Comparison of ENCODE assay signal across 9 cellular contexts in genomic region chr5:176365663-176366574, GRCh38. TPM values are rescaled to one million over a fixed set of nuclear protein-coding genes. Genes with fewer than 3 reads are reported as not detected.
DNase-seq lines count a peak whose midpoint lies in the region; ATAC-seq and TF ChIP-seq lines count a peak whose summit lies in the region.
"Had no signal": no experiment of that assay in that cellular context is flagged by ENCODE, and none has a peak within 500 bp of the region (broad histone marks: within the 10 kb centered on the region; RNA-seq: fewer than 3 reads in every experiment).

No MANE protein-coding gene starts in this region.

- H3K27me3 Mint-ChIP-seq in activated naive CD4-positive, alpha-beta T cell treated with anti-CD3 and anti-CD28 coated beads, Interleukin-2, amount 50 U/mL, for 24 hours, result no peaks in the 10 kb centered on the region

- peak in 1 of 2 donors; percentile 11 for TF ChIP-seq POLR2A in heart left ventricle (IDR thresholded peaks at IDR 0.05)
- no peak for TF ChIP-seq POLR2A in ovary (IDR thresholded peaks at IDR 0.05)

- H3K4me3 ChIP-seq in HUES6 (ENCODE audit: low read depth, low read length) (peak overlapping the region; percentile 83), heart left ventricle (peak overlapping the region; percentile 38 to 96 (median 82)), ovary (peak overlapping the region; percentile 68)

- intact Hi-C loops in heart left ventricle (cut with DNase I), result loop anchor here in 3 of 10 donors (5.0 to 10.0 kb wide), 3 partner anchors 51 to 279 kb away; partner anchors contain the start of genes CLTB (in 1 of the 3), RNF44 (in 1 of the 3) and TSPAN17 (in 1 of the 3)
- intact Hi-C loops in ovary (cut with DNase I), result loop anchor here in 1 of 4 donors (10.0 kb wide), 1 partner anchor 191 kb away; no protein-coding TSS in a partner anchor

- H3K4me3 Mint-ChIP-seq in activated naive CD4-positive, alpha-beta T cell treated with anti-CD3 and anti-CD28 coated beads, Interleukin-2, amount 50 U/mL, for 24 hours, result peak overlapping the region; percentile 84

- H3K36me3 Mint-ChIP-seq in activated naive CD4-positive, alpha-beta T cell treated with anti-CD3 and anti-CD28 coated beads, Interleukin-2, amount 50 U/mL, for 24 hours, result peaks cover 9% of the 10 kb centered on the region

- peak in 2 of 4 donors; percentile 44 to 48 for ATAC-seq in heart left ventricle

- DNase-seq in NCI-H345 (lab: John Stamatoyannopoulos, UW) (peak; percentile 42), NCI-H345 treated with DMSO at 0.1 percent for 48 hours (lab: John Stamatoyannopoulos, UW; ENCODE audit: unreplicated experiment) (no peak), heart left ventricle (peak; percentile 58 to 78 (median 60)), ovary (peak; percentile 61 to 83 (median 75)), NAMALWA (ENCODE audit: low spot score) (no peak), DMS79 (lab: John Stamatoyannopoulos, UW) (no peak)

- peaks cover 6% of the 10 kb centered on the region; the same call in 1 of the 2 replicates for H3K36me3 ChIP-seq in HUES6 (ENCODE audit: control insufficient read depth, insufficient read depth, low read length)
- peaks cover 0 to 35% (median 22%) of the 10 kb centered on the region in 9 donors for H3K36me3 ChIP-seq in heart left ventricle
- no peaks in the 10 kb centered on the region for H3K36me3 ChIP-seq in ovary

- H3K4me1 ChIP-seq in HUES6 (ENCODE audit: control insufficient read depth, insufficient read depth, low read length), result peaks cover 5% of the 10 kb centered on the region
- peaks cover 0 to 35% (median 15%) of the 10 kb centered on the region in 12 donors for H3K4me1 ChIP-seq in heart left ventricle
- peaks cover 8% of the 10 kb centered on the region for H3K4me1 ChIP-seq in ovary (ENCODE audit: insufficient read depth)

- no peak for TF ChIP-seq EP300 in ovary (IDR thresholded peaks at IDR 0.05)

- peak overlapping the region; percentile 23 for H3K27ac Mint-ChIP-seq in activated naive CD4-positive, alpha-beta T cell treated with anti-CD3 and anti-CD28 coated beads, Interleukin-2, amount 50 U/mL, for 24 hours

- H3K9me3 ChIP-seq in HUES6 (ENCODE audit: control insufficient read depth, insufficient read depth, low read depth, low read length) (no peaks in the 10 kb centered on the region), heart left ventricle (no peaks in the 10 kb centered on the region), ovary (no peaks in the 10 kb centered on the region)

- H3K27ac ChIP-seq in HUES6 (ENCODE audit: low read depth, low read length), result no peak overlapping the region
- H3K27ac ChIP-seq in heart left ventricle, result peak overlapping the region; percentile 33 to 89 (median 80)
- peak overlapping the region; percentile 88 to 92 for H3K27ac ChIP-seq in ovary
- H3K27ac ChIP-seq: C4-2B had no signal

- H3K4me1 Mint-ChIP-seq in activated naive CD4-positive, alpha-beta T cell treated with anti-CD3 and anti-CD28 coated beads, Interleukin-2, amount 50 U/mL, for 24 hours, result peaks cover 25% of the 10 kb centered on the region

- TF ChIP-seq CTCF in heart left ventricle (IDR thresholded peaks at IDR 0.05) (no peak), ovary (IDR thresholded peaks at IDR 0.05) (no peak)

- peaks cover 61% of the 10 kb centered on the region for H3K27me3 ChIP-seq in HUES6 (ENCODE audit: control insufficient read depth, insufficient read depth, low read length)
- H3K27me3 ChIP-seq in heart left ventricle, result no peaks in the 10 kb centered on the region
- H3K27me3 ChIP-seq in ovary, result no peaks in the 10 kb centered on the region

- H3K9me3 Mint-ChIP-seq in activated naive CD4-positive, alpha-beta T cell treated with anti-CD3 and anti-CD28 coated beads, Interleukin-2, amount 50 U/mL, for 24 hours, result no peaks in the 10 kb centered on the region

- peak overlapping the region; percentile 71 for H3K9ac ChIP-seq in HUES6 (ENCODE audit: low read length)

- WGBS in heart left ventricle, 4 donors, result 8 to 23% (median 9%) methylated on average over 46 to 95 of the region's 95 CpGs
- 3 to 8% (median 4%) methylated on average over 87 to 95 of the region's 95 CpGs for WGBS in ovary, 3 donors

RNA-seq across cellular contexts. Expression of gene ARL10, which starts 0.6 kb away (rescaled TPM):
- 1 to 10 TPM; 2.9 to 8.1 (median 5.4) TPM for total RNA-seq in heart left ventricle
- 1 to 10 TPM; 1.5 to 4.8 TPM for polyA plus RNA-seq in heart left ventricle
- 10 to 100 TPM in 5 of 7 donors, 1 to 10 TPM in 2; 4.0 to 26.7 (median 19.1) TPM for total RNA-seq in ovary
- polyA plus RNA-seq in ovary, result 1 to 10 TPM; 8.4 TPM

RNA-seq across cellular contexts. Expression of gene KIAA1191, which starts 4.4 kb away (rescaled TPM):
- total RNA-seq in heart left ventricle (100 to 1,000 TPM in 5 of 9 donors, 10 to 100 TPM in 4; 68.4 to 143 (median 104) TPM), ovary (100 to 1,000 TPM in 6 of 7 donors, 10 to 100 TPM in 1; 95.3 to 149 (median 116) TPM)
- polyA plus RNA-seq in heart left ventricle (10 to 100 TPM; 42.8 to 61.8 TPM), ovary (100 to 1,000 TPM in 1 of 2 donors, 10 to 100 TPM in 1; 87.5 to 166 TPM)

RNA-seq across cellular contexts. Expression of gene NOP16, which starts 22.5 kb away (rescaled TPM):
- total RNA-seq in heart left ventricle, result 10 to 100 TPM in 8 of 9 donors, 1 to 10 TPM in 1; 9.3 to 33.9 (median 15.8) TPM
- polyA plus RNA-seq in heart left ventricle, result 10 to 100 TPM; 33.4 to 83.4 TPM
- total RNA-seq in ovary, result 10 to 100 TPM in 6 of 7 donors, 1 to 10 TPM in 1; 8.9 to 27.0 (median 17.9) TPM
- polyA plus RNA-seq in ovary, result 10 to 100 TPM; 11.1 to 12.1 TPM

RNA-seq across cellular contexts. Expression of gene HIGD2A, which starts 22.6 kb away (rescaled TPM):
- 100 to 1,000 TPM; 177 to 318 (median 218) TPM for total RNA-seq in heart left ventricle
- 100 to 1,000 TPM; 229 to 454 TPM for polyA plus RNA-seq in heart left ventricle
- 100 to 1,000 TPM in 4 of 7 donors, 10 to 100 TPM in 3; 64.3 to 131 (median 100) TPM for total RNA-seq in ovary
- 100 to 1,000 TPM in 1 of 2 donors, 10 to 100 TPM in 1; 76.6 to 117 TPM for polyA plus RNA-seq in ovary

RNA-seq across cellular contexts. Expression of gene CLTB, which starts 50.4 kb away (rescaled TPM):
- 100 to 1,000 TPM; 185 to 401 (median 231) TPM for total RNA-seq in heart left ventricle
- polyA plus RNA-seq in heart left ventricle, result 100 to 1,000 TPM; 461 to 464 TPM
- total RNA-seq in ovary, result 100 to 1,000 TPM in 5 of 7 donors, 10 to 100 TPM in 2; 79.7 to 138 (median 115) TPM
- 100 to 1,000 TPM in 1 of 2 donors, 10 to 100 TPM in 1; 35.9 to 104 TPM for polyA plus RNA-seq in ovary

Comparison
In these comparisons a context has a peak if more than half of its experiments do, and no peak if none do; other contexts are left out.
1. DNase-seq: peak in NCI-H345 (single experiment), heart left ventricle (5 of 5) and ovary (5 of 5); none in NCI-H345 treated with DMSO at 0.1 percent for 48 hours (single experiment), NAMALWA (single experiment) and DMS79 (single experiment).
2. Peak in every context shown above with its lines, with median percentiles within 50 percentile points of each other: H3K4me3 ChIP-seq.